ENCODE assay signal across 20 cellular contexts in the genomic region with DNA sequence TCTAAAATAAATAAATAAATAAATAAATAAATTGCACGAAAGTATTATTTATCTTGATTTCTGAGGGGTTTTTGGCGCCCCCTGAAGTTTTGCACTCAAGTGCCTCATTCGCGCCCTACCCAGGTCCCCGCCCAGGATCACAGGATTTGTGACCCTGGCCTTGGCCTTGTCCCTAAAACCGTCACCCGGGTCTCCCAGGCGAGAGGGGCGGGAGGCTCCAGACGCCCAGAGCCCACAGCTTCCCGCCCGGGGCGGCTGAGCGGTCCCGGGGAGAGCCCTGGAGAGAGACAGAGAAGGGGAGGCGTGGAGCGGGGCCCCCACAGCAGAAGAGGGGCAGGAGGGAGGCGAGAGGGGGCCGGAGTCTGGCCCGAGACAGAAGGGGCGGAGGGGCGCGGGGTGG.
DNase-seq lines count a peak whose midpoint lies in the region; TF ChIP-seq lines count a peak whose summit lies in the region.
"Had no signal": no experiment of that assay in that cellular context is flagged by ENCODE, and none has a peak within 500 bp of the region (broad histone marks: within the 10 kb centered on the region; RNA-seq: fewer than 3 reads in every experiment).

No MANE protein-coding gene starts in this region.

- H3K9me3 ChIP-seq in iPS-20b (ENCODE audit: insufficient read depth, low read depth, low read length) = no peaks in the 10 kb centered on the region
- H3K9me3 ChIP-seq: ascending aorta, pancreas, tibial nerve had no signal

- peak; percentile 22 for TF ChIP-seq CTCF in retinal pigment epithelial cell (conservative IDR thresholded peaks at IDR 0.05; ENCODE audit: low read depth, low read length)

- H3K27me3 ChIP-seq in iPS-20b (ENCODE audit: insufficient read depth, low read length) = peaks cover 28% of the 10 kb centered on the region
- H3K27me3 ChIP-seq: ascending aorta had no signal

- DNase-seq in NCI-H1417 (lab: John Stamatoyannopoulos, UW) (peak in 2 of 3 experiments; percentile 33 to 46), NCI-H1417 treated with DMSO at 0.1 percent for 48 hours (lab: John Stamatoyannopoulos, UW) (no peak), SK-N-DZ (ENCODE audit: low spot score) (peak; percentile 74), retinal pigment epithelial cell (ENCODE audit: low read depth) (no peak), OCI-M2 (lab: John Stamatoyannopoulos, UW; ENCODE audit: unreplicated experiment) (no peak), NCI-H1048 (lab: John Stamatoyannopoulos, UW) (no peak)
- no peak for DNase-seq in activated effector memory CD4-positive, alpha-beta T cell treated with anti-CD3 and anti-CD28 coated beads, Interleukin-2, amount 50 U/mL, for 16 hours
- DNase-seq: activated CD4-positive, CD25-positive, alpha-beta regulatory T cell treated with anti-CD3 and anti-CD28 coated beads, Interleukin-2, amount 50 U/mL, for 72 hours; activated naive CD4-positive, alpha-beta T cell; C1 segment of cervical spinal cord; DMS79 treated with DMSO at 0.1 percent for 48 hours; NCI-H1694; OCI-M1; pancreas; T-helper 9 cell had no signal

- H3K27ac ChIP-seq in iPS-20b (ENCODE audit: low read length) = no peak overlapping the region
- H3K27ac ChIP-seq: ascending aorta, pancreas, SK-N-MC, tibial nerve had no signal

- no peaks in the 10 kb centered on the region for H3K36me3 ChIP-seq in iPS-20b (ENCODE audit: insufficient read depth, low read depth, low read length)
- H3K36me3 ChIP-seq: ascending aorta, pancreas, tibial nerve had no signal

- H3K4me3 ChIP-seq in iPS-20b (ENCODE audit: low read length) (peak overlapping the region; percentile 53; the same call in 1 of the 2 replicates), retinal pigment epithelial cell (ENCODE audit: low read length) (no peak overlapping the region)
- H3K4me3 ChIP-seq: ascending aorta, pancreas, SK-N-MC, skin epidermis, tibial nerve had no signal

- no peak overlapping the region for H3K9ac ChIP-seq in iPS-20b (ENCODE audit: low read depth, low read length)

- peaks cover 13% of the 10 kb centered on the region; the same call in 1 of the 2 replicates for H3K4me1 ChIP-seq in iPS-20b (ENCODE audit: insufficient read depth, low read length)
- H3K4me1 ChIP-seq: ascending aorta, pancreas had no signal

Comparison
In these comparisons a context has a peak if more than half of its experiments do, and no peak if none do; other contexts are left out.
1. DNase-seq: peak in NCI-H1417 (2 of 3) and SK-N-DZ (single experiment); none in NCI-H1417 treated with DMSO at 0.1 percent for 48 hours (single experiment), retinal pigment epithelial cell (single experiment), OCI-M2 (single experiment), activated effector memory CD4-positive, alpha-beta T cell treated with anti-CD3 and anti-CD28 coated beads, Interleukin-2, amount 50 U/mL, for 16 hours (single experiment) and NCI-H1048 (single experiment).